In genomic region chr9:69218166-69218565, GRCh38 we compare ENCODE assay signal across 12 cellular contexts.
"Had no signal": no experiment of that assay in that cellular context is flagged by ENCODE, and none has a peak within 500 bp of the region (broad histone marks: within the 10 kb centered on the region; RNA-seq: fewer than 3 reads in every experiment).

No MANE protein-coding gene starts in this region.

- DNase-seq: activated effector memory CD4-positive, alpha-beta T cell treated with Interleukin-2 at 50 U/mL for 16 hours; activated T-cell treated with anti-CD3 and anti-CD28 coated beads, Interleukin-2, amount 50 U/mL, for 24 hours; amniotic stem cell; body of pancreas; dermis blood vessel endothelial cell; endodermal cell; naive thymus-derived CD8-positive, alpha-beta T cell; posterior cingulate gyrus; stimulated activated naive CD4-positive, alpha-beta T cell; upper lobe of left lung had no signal

- ATAC-seq: activated CD4-positive, CD25-positive, alpha-beta regulatory T cell treated with anti-CD3 and anti-CD28 coated beads, Interleukin-2, amount 50 U/mL, for 24 hours; body of pancreas; esophagus mucosa; naive thymus-derived CD8-positive, alpha-beta T cell had no signal
